14 cellular contexts compared by ENCODE assay signal in genomic region chr4:9486880-9487279, GRCh38. TPM values are rescaled to one million over a fixed set of nuclear protein-coding genes. Genes with fewer than 3 reads are reported as not detected.
"Had no signal": no experiment of that assay in that cellular context is flagged by ENCODE, and none has a peak within 500 bp of the region (broad histone marks: within the 10 kb centered on the region; RNA-seq: fewer than 3 reads in every experiment).

No MANE protein-coding gene starts in this region.

RNA-seq across cellular contexts. Expression of gene DEFB131A, which starts 42.7 kb away (rescaled TPM):
- total RNA-seq: activated B cell treated with CpG ODN at 0.5 μM for 24 hours; activated CD4-positive, alpha-beta memory T cell treated with anti-CD3 and anti-CD28 coated beads for 36 hours; activated CD4-positive, alpha-beta memory T cell treated with anti-CD3 and anti-CD28 coated beads, Interleukin-2, amount 10 ng/mL, durations not matched to agents 7 days and 5 days; activated CD4-positive, alpha-beta T cell treated with anti-CD3 and anti-CD28 coated beads for 36 hours; activated CD4-positive, alpha-beta T cell treated with anti-CD3 and anti-CD28 coated beads, Interleukin-2, amount 10 ng/mL, durations not matched to agents 7 days and 5 days; activated CD8-positive, alpha-beta memory T cell treated with anti-CD3 and anti-CD28 coated beads for 36 hours; activated CD8-positive, alpha-beta memory T cell treated with anti-CD3 and anti-CD28 coated beads, Interleukin-2, amount 10 ng/mL, durations not matched to agents 7 days and 5 days; activated CD8-positive, alpha-beta T cell treated with anti-CD3 and anti-CD28 coated beads for 36 hours; activated CD8-positive, alpha-beta T cell treated with anti-CD3 and anti-CD28 coated beads, Interleukin-2, amount 10 ng/mL, durations not matched to agents 7 days and 5 days; T-cell; T-helper 1 cell treated with Interleukin-12 subunit alpha and Interleukin-12 subunit beta and Interleukin-4 antibody, amounts not matched to agents 30 ng/mL and 1 ng/mL, for 36 hours; T-helper 17 cell; T-helper 2 cell treated with Interferon-gamma antibody and Interleukin-4, amounts not matched to agents 100 ng/mL and 5 ng/mL, for 36 hours; WTC11 had no signal
